34 cellular contexts compared by ENCODE assay signal in the genomic region with DNA sequence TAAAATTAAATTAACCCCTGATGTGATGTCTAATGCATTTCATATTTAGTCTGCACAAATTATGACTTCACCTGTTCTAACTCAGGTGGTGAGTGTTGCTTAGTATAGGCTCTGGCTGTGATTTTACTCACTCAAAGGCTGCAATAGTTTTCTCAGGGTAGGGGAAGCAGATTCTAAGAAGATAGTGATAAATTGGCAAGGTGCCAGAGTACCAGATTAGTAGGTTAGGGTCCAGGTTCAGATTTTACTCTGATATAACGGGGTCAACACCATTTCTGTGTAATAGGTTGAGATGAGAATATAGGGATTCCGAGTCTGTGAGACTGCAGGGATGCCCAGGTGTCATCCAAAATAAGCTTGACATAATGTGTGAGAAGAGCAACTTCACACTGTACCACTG.
"Had no signal": no experiment of that assay in that cellular context is flagged by ENCODE, and none has a peak within 500 bp of the region (broad histone marks: within the 10 kb centered on the region; RNA-seq: fewer than 3 reads in every experiment).

No MANE protein-coding gene starts in this region.

- DNase-seq: activated effector memory CD4-positive, alpha-beta T cell treated with anti-CD3 and anti-CD28 coated beads, Interleukin-2, amount 50 U/mL, for 16 hours; activated effector memory CD4-positive, alpha-beta T cell treated with Interleukin-2 at 50 U/mL for 16 hours; activated gamma-delta T cell; activated gamma-delta T cell treated with Interleukin-2 at 50 U/mL for 16 hours; activated naive CD4-positive, alpha-beta T cell; activated naive CD4-positive, alpha-beta T cell treated with anti-CD3 and anti-CD28 coated beads for 36 hours; activated naive CD4-positive, alpha-beta T cell treated with anti-CD3 and anti-CD28 coated beads, Interleukin-2, amount 10 ng/mL, durations not matched to agents 7 days and 5 days; activated naive CD4-positive, alpha-beta T cell treated with anti-CD3 and anti-CD28 coated beads, Interleukin-2, amount 50 U/mL, for 16 hours; activated naive CD4-positive, alpha-beta T cell treated with Interleukin-2 at 50 U/mL for 16 hours; activated naive CD8-positive, alpha-beta T cell treated with anti-CD3 and anti-CD28 coated beads for 36 hours; activated naive CD8-positive, alpha-beta T cell treated with anti-CD3 and anti-CD28 coated beads, Interleukin-2, amount 10 ng/mL, durations not matched to agents 7 days and 5 days; activated naive CD8-positive, alpha-beta T cell treated with anti-CD3 and anti-CD28 coated beads, Interleukin-2, amount 50 U/mL, for 24 hours; activated T-cell treated with anti-CD3 and anti-CD28 coated beads, Interleukin-2, amount 50 U/mL, for 1 hour; activated T-cell treated with anti-CD3 and anti-CD28 coated beads, Interleukin-2, amount 50 U/mL, for 24 hours; activated T-cell treated with anti-CD3 and anti-CD28 coated beads, Interleukin-2, amount 50 U/mL, for 4 hours; activated T-cell treated with anti-CD3 and anti-CD28 coated beads, Interleukin-2, amount 50 U/mL, for 48 hours; activated T-cell treated with anti-CD3 and anti-CD28 coated beads, Interleukin-2, amount 50 U/mL, for 72 hours; adrenal gland; amniotic stem cell; amygdala; anterior cingulate cortex; aorta; body of pancreas; brain microvascular endothelial cell; caudate nucleus; central memory CD4-positive, alpha-beta T cell; cerebellar nuclear complex had no signal

- FAIRE-seq: astrocyte, bronchial epithelial cell had no signal

- H3K27me3 ChIP-seq: adrenal gland, ascending aorta, body of pancreas, brain microvascular endothelial cell, breast epithelium, cardiac muscle cell had no signal

- H3K9me3 ChIP-seq: adrenal gland, ascending aorta, body of pancreas, breast epithelium had no signal

- ATAC-seq: activated naive CD4-positive, alpha-beta T cell treated with anti-CD3 and anti-CD28 coated beads, Interleukin-2, amount 50 U/mL, for 72 hours; activated naive CD8-positive, alpha-beta T cell treated with anti-CD3 and anti-CD28 coated beads, Interleukin-2, amount 50 U/mL, for 24 hours; activated T-cell treated with anti-CD3 and anti-CD28 coated beads, Interleukin-2, amount 50 U/mL, for 4 hours; activated T-cell treated with anti-CD3 and anti-CD28 coated beads, Interleukin-2, amount 50 U/mL, for 72 hours; activated T-helper 17 cell treated with anti-CD3 and anti-CD28 coated beads, Interleukin-2, amount 50 U/mL, for 72 hours; body of pancreas had no signal

- H3K4me3 ChIP-seq: adrenal gland, ascending aorta, body of pancreas, breast epithelium, cardiac muscle cell had no signal

- H3K4me1 ChIP-seq: adrenal gland, ascending aorta, body of pancreas, breast epithelium had no signal

- H3K36me3 ChIP-seq: adrenal gland, ascending aorta, brain microvascular endothelial cell, breast epithelium, cardiac muscle cell had no signal

- H3K27ac ChIP-seq: adrenal gland, ascending aorta, body of pancreas, brain microvascular endothelial cell, breast epithelium, cardiac muscle cell had no signal
